Comparison of ENCODE assay signal across 13 cellular contexts in genomic region chr5:145812877-145813276, GRCh38. TPM values are rescaled to one million over a fixed set of nuclear protein-coding genes. Genes with fewer than 3 reads are reported as not detected.
"Had no signal": no experiment of that assay in that cellular context is flagged by ENCODE, and none has a peak within 500 bp of the region (broad histone marks: within the 10 kb centered on the region; RNA-seq: fewer than 3 reads in every experiment).

No MANE protein-coding gene starts in this region.

- DNase-seq: KG1, NCI-H1105 treated with DMSO at 0.1 percent for 48 hours, NCI-H1417 treated with DMSO at 0.1 percent for 48 hours, NCI-H146, NCI-H1930, NCI-H2081 treated with DMSO at 0.1 percent for 48 hours, NCI-H2171, NCI-H524 treated with DMSO at 0.1 percent for 48 hours, RPMI8226, SK-N-SH had no signal

- H3K9me3 ChIP-seq: MG63, SK-N-SH had no signal

- H3K36me3 ChIP-seq: MG63 had no signal

- H3K4me3 ChIP-seq: MG63 had no signal

- H3K27me3 ChIP-seq: MG63 had no signal

RNA-seq across cellular contexts. Expression of gene GRXCR2, which starts 59.9 kb away (rescaled TPM):
- total RNA-seq: HT-29, SK-MEL-5 had no signal
